In the genomic region with DNA sequence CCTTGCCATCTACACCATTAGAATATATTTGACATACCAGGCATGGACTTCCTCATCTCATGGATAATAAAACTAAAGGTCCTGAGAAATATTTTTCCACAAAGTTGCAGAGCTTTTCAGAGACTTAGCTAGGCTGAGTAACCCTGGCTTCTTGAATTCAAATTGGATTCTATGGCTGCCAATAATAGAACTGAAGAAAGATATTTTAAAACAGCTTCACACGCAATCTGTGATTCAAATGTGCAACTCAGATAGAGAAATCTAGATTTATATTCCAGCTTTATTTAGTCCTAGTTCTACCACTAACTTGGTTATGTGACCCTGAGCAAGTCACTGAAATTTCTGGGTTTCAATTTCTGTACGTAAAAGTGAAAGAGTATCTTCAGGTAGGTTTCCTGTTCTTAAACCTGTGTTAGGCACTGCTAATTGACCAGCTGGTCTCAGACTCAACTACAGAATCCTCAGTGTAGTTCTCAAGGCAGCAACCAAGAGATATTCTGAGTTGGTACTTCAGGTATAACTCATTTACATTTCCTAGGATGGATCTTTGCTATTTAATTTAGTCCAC, we compare ENCODE assay signal across 15 cellular contexts.
DNase-seq lines count a peak whose midpoint lies in the region; ATAC-seq and TF ChIP-seq lines count a peak whose summit lies in the region.
"Had no signal": no experiment of that assay in that cellular context is flagged by ENCODE, and none has a peak within 500 bp of the region (broad histone marks: within the 10 kb centered on the region; RNA-seq: fewer than 3 reads in every experiment).

No MANE protein-coding gene starts in this region.

- TF ChIP-seq CTCF in GM10266 (IDR thresholded peaks at IDR 0.05; ENCODE audit: control insufficient read depth, insufficient read depth, low read depth, missing control alignments): no peak

- DNase-seq in GM10266 (ENCODE audit: extremely low spot score): peak; percentile 21
- no peak for DNase-seq in anterior cingulate cortex (lab: John Stamatoyannopoulos, UW)
- DNase-seq in ACHN: no peak
- no peak for DNase-seq in AG08395 (ENCODE audit: low spot score)
- no peak for DNase-seq in hippocampal formation (lab: John Stamatoyannopoulos, UW)
- DNase-seq: activated CD8-positive, alpha-beta T cell treated with anti-CD3 and anti-CD28 coated beads, Interleukin-2, amount 10 ng/mL, durations not matched to agents 7 days and 5 days; activated naive CD4-positive, alpha-beta T cell treated with anti-CD3 and anti-CD28 coated beads for 36 hours; central memory CD4-positive, alpha-beta T cell; NCI-H187 treated with DMSO at 0.1 percent for 48 hours; stimulated activated CD4-positive, alpha-beta T cell treated with anti-CD3 and anti-CD28 coated beads, Interleukin-4, amount 100 ng/mL, for 4 hours; T-helper 17 cell had no signal

- ATAC-seq in GM19324 (IDR thresholded peaks at IDR 0.05; ENCODE audit: low FRiP score, unreplicated experiment) (peak; percentile 90), HG02571 (IDR thresholded peaks at IDR 0.05; ENCODE audit: unreplicated experiment) (peak; percentile 88), HG03139 (IDR thresholded peaks at IDR 0.05; ENCODE audit: unreplicated experiment) (peak; percentile 90)
- ATAC-seq: activated CD8-positive, alpha-beta T cell treated with anti-CD3 and anti-CD28 coated beads, Interleukin-2, amount 10 ng/mL, durations not matched to agents 7 days and 5 days; esophagus mucosa; T-helper 17 cell had no signal

- in situ Hi-C loops in ACHN (cut with HindIII; ENCODE audit: low pct_ligation_motif_present, low pct_unique_long_range_greater_than_20kb, low sequenced_read_pairs): no loop called here
